In genomic region chr17:80415626-80416042, GRCh38 we compare ENCODE assay signal across 8 cellular contexts. TPM values are rescaled to one million over a fixed set of nuclear protein-coding genes. Genes with fewer than 3 reads are reported as not detected.
DNase-seq lines count a peak whose midpoint lies in the region; ATAC-seq and TF ChIP-seq lines count a peak whose summit lies in the region.

No MANE protein-coding gene starts in this region.

- H3K4me3 ChIP-seq in CD8-positive, alpha-beta T cell (ENCODE audit: low read depth, low read length) = peak overlapping the region; percentile 97
- H3K4me3 ChIP-seq in duodenal mucosa (ENCODE audit: low read depth in 1 of 2, low read length in 2 of 2) = peak overlapping the region; percentile 96 to 97

- H3K27ac ChIP-seq in CD8-positive, alpha-beta T cell (ENCODE audit: low read depth, low read length) = peak overlapping the region; percentile 82
- peak overlapping the region; percentile 88 for H3K27ac ChIP-seq in duodenal mucosa (ENCODE audit: low read depth, low read length)

- H3K27me3 Mint-ChIP-seq in CD8-positive, alpha-beta T cell (ENCODE audit: low read depth) = no peaks in the 10 kb centered on the region
- peaks cover 45% of the 10 kb centered on the region for H3K27me3 Mint-ChIP-seq in nephron progenitor cell (ENCODE audit: low read depth, poor library complexity)

- H3K36me3 Mint-ChIP-seq in CD8-positive, alpha-beta T cell = peaks cover 22% of the 10 kb centered on the region
- H3K36me3 Mint-ChIP-seq in nephron progenitor cell (ENCODE audit: low read depth) = peaks cover 17% of the 10 kb centered on the region

- no peak for TF ChIP-seq RAD21 in Ishikawa (IDR thresholded peaks at IDR 0.05; ENCODE audit: low read depth)

- H3K4me1 ChIP-seq in CD8-positive, alpha-beta T cell (ENCODE audit: insufficient read depth, low read length) = peaks cover 18% of the 10 kb centered on the region
- H3K4me1 ChIP-seq in duodenal mucosa (ENCODE audit: control insufficient read depth in 1 of 2, insufficient read depth in 2 of 2, low read length in 2 of 2) = peaks cover 10 to 24% of the 10 kb centered on the region in 2 donors

- no peak for TF ChIP-seq EP300 in Ishikawa (IDR thresholded peaks at IDR 0.05; ENCODE audit: borderline replicate concordance)

- H3K27me3 ChIP-seq in CD8-positive, alpha-beta T cell (ENCODE audit: insufficient read depth, low read length) = no peaks in the 10 kb centered on the region
- H3K27me3 ChIP-seq in duodenal mucosa (ENCODE audit: control insufficient read depth in 1 of 2, insufficient read depth in 2 of 2, low read length in 2 of 2) = peaks cover 12 to 14% of the 10 kb centered on the region in 2 donors

- H3K4me3 Mint-ChIP-seq in CD8-positive, alpha-beta T cell = peak overlapping the region; percentile 85
- peak overlapping the region; percentile 91 for H3K4me3 Mint-ChIP-seq in nephron progenitor cell

- no peaks in the 10 kb centered on the region for H3K9me3 ChIP-seq in CD8-positive, alpha-beta T cell (ENCODE audit: low read length)
- no peaks in the 10 kb centered on the region for H3K9me3 ChIP-seq in duodenal mucosa (ENCODE audit: control insufficient read depth in 1 of 2, low read length in 2 of 2)

- no peak for ATAC-seq in CD8-positive, alpha-beta T cell
- ATAC-seq in GM21529 (IDR thresholded peaks at IDR 0.05; ENCODE audit: unreplicated experiment) = no peak

- no peaks in the 10 kb centered on the region for H3K36me3 ChIP-seq in CD8-positive, alpha-beta T cell (ENCODE audit: insufficient read depth, low read length)
- H3K36me3 ChIP-seq in duodenal mucosa (ENCODE audit: control insufficient read depth in 1 of 2, insufficient read depth in 2 of 2, low read length in 2 of 2) = peaks cover 0 to 27% of the 10 kb centered on the region in 2 donors

- H3K4me1 Mint-ChIP-seq in CD8-positive, alpha-beta T cell (ENCODE audit: low read depth) = peaks cover 26% of the 10 kb centered on the region
- peaks cover 40% of the 10 kb centered on the region for H3K4me1 Mint-ChIP-seq in nephron progenitor cell

- no peaks in the 10 kb centered on the region for H3K9me3 Mint-ChIP-seq in CD8-positive, alpha-beta T cell
- no peaks in the 10 kb centered on the region for H3K9me3 Mint-ChIP-seq in nephron progenitor cell

- H3K9ac ChIP-seq in duodenal mucosa (ENCODE audit: low read depth in 1 of 2, low read length in 2 of 2) = peak overlapping the region; percentile 95 to 96

- CTCF ChIA-PET in CD8-positive, alpha-beta T cell (lab: Charles Lee) = interaction anchor here (1.0 to 1.2 kb wide), 2 partner anchors 9 to 573 kb away, joined by 3 to 5 read pairs; no protein-coding TSS in a partner anchor

- no peak for TF ChIP-seq CTCF in CD8-positive, alpha-beta T cell (IDR thresholded peaks at IDR 0.05)
- no peak for TF ChIP-seq CTCF in nephron progenitor cell (IDR thresholded peaks at IDR 0.05)

- peak overlapping the region; percentile 87 for H3K27ac Mint-ChIP-seq in CD8-positive, alpha-beta T cell
- H3K27ac Mint-ChIP-seq in nephron progenitor cell = peak overlapping the region; percentile 95

- POLR2A ChIA-PET in CD8-positive, alpha-beta T cell (lab: Charles Lee) = interaction anchor here (0.8 to 1.7 kb wide), 3 partner anchors 39 to 576 kb away, joined by 3 to 6 read pairs (median 3); partner anchors contain the start of genes CHMP6 and GAA

- DNase-seq in CD8-positive, alpha-beta T cell = no peak
- DNase-seq in nephron progenitor cell (no peak), RPMI8226 (no peak), HuH-7 (ENCODE audit: low spot score) (no peak), iPS-NIHi11 (ENCODE audit: low spot score) (no peak)

- intact Hi-C loops in CD8-positive, alpha-beta T cell (cut with DNase I, micrococcal nuclease) = loop anchor here (1.0 to 10.0 kb wide), 5 partner anchors 12 to 819 kb away; partner anchors contain the start of genes NDUFAF8 (in 1 of the 2), RNF213 (in 1 of the 2), RPTOR (in 1 of the 2) and TEPSIN (in 1 of the 2)

TF ChIP-seq in Ishikawa, 13 proteins besides CTCF, POLR2A, EP300 and RAD21:
- no peak for TF ChIP-seq YY1 (IDR thresholded peaks at IDR 0.05; ENCODE audit: low read depth)
- peak; percentile 90; the same call in 1 of the 2 replicates for TF ChIP-seq ZBTB7A (IDR thresholded peaks at IDR 0.05; ENCODE audit: low read depth)
- TF ChIP-seq CREB1 (IDR thresholded peaks at IDR 0.05; ENCODE audit: low read depth) = no peak
- no peak for TF ChIP-seq USF1 (IDR thresholded peaks at IDR 0.05)
- no peak for TF ChIP-seq EGR1 (IDR thresholded peaks at IDR 0.05)
- no peak for TF ChIP-seq CEBPB (IDR thresholded peaks at IDR 0.05)
- no peak for TF ChIP-seq TAF1 (IDR thresholded peaks at IDR 0.05; ENCODE audit: low read depth)

RNA-seq across cellular contexts. Expression of gene ENDOV, which starts 0.7 kb away (rescaled TPM):
- 10 to 100 TPM in 1 of 2 experiments, 1 to 10 TPM in 1; 8.2 to 11.6 TPM for total RNA-seq in CD8-positive, alpha-beta T cell
